Comparison of ENCODE assay signal across 9 cellular contexts in genomic region chr17:64326420-64327054, GRCh38.
DNase-seq lines count a peak whose midpoint lies in the region; ATAC-seq and TF ChIP-seq lines count a peak whose summit lies in the region.
"Had no signal": no experiment of that assay in that cellular context is flagged by ENCODE, and none has a peak within 500 bp of the region (broad histone marks: within the 10 kb centered on the region; RNA-seq: fewer than 3 reads in every experiment).

No MANE protein-coding gene starts in this region.

- peak overlapping the region; percentile 32 for H3K4me3 Mint-ChIP-seq in activated B cell treated with CpG ODN at 0.5 μM for 24 hours
- H3K4me3 Mint-ChIP-seq in stimulated activated naive CD8-positive, alpha-beta T cell treated with anti-CD3 and anti-CD28 coated beads, Interleukin-15, amount 100 ng/mL, for 72 hours, result peak overlapping the region in 1 of 2 donors; percentile 19

- TF ChIP-seq CTCF in activated B cell treated with CpG ODN at 0.5 μM for 24 hours (IDR thresholded peaks at IDR 0.05) (no peak), left ventricle myocardium inferior (IDR thresholded peaks at IDR 0.05; ENCODE audit: borderline replicate concordance) (no peak), WERI-Rb-1 (IDR thresholded peaks at IDR 0.05; ENCODE audit: low read depth, low read length) (no peak)

- H3K27me3 ChIP-seq in left ventricle myocardium inferior (ENCODE audit: low read depth), result no peaks in the 10 kb centered on the region
- no peaks in the 10 kb centered on the region for H3K27me3 ChIP-seq in WERI-Rb-1 (ENCODE audit: insufficient read depth, low read depth, severe bottlenecking)

- H3K9me3 ChIP-seq in left ventricle myocardium inferior (replicated peaks) (no peaks in the 10 kb centered on the region), WERI-Rb-1 (ENCODE audit: severe bottlenecking) (no peaks in the 10 kb centered on the region)

- DNase-seq in H4 (ENCODE audit: low spot score) (peak; percentile 96), activated B cell treated with CpG ODN at 0.5 μM for 24 hours (peak; percentile 26), left ventricle myocardium inferior (peak; percentile 89), NK-92 (lab: John Stamatoyannopoulos, UW; ENCODE audit: unreplicated experiment) (no peak), GM19240 (ENCODE audit: insufficient read length, low spot score) (no peak), WERI-Rb-1 (no peak)
- no peak for DNase-seq in stimulated activated naive CD8-positive, alpha-beta T cell treated with anti-CD3 and anti-CD28 coated beads, Interleukin-15, amount 100 ng/mL, for 72 hours
- DNase-seq: activated CD8-positive, alpha-beta memory T cell treated with anti-CD3 and anti-CD28 coated beads, Interleukin-2, amount 50 U/mL, for 4 hours had no signal

- intact Hi-C loops in activated B cell treated with CpG ODN at 0.5 μM for 24 hours (cut with micrococcal nuclease), result loop anchor here (2.0 kb wide), 1 partner anchor 86 kb away; no protein-coding TSS in a partner anchor
- intact Hi-C loops in left ventricle myocardium inferior (cut with micrococcal nuclease), result no loop called here

- ATAC-seq in activated B cell treated with CpG ODN at 0.5 μM for 24 hours (ENCODE audit: low read depth) (peak; percentile 88), GM21526 (IDR thresholded peaks at IDR 0.05; ENCODE audit: low FRiP score, unreplicated experiment) (no peak)
- ATAC-seq in stimulated activated naive CD8-positive, alpha-beta T cell treated with anti-CD3 and anti-CD28 coated beads, Interleukin-15, amount 100 ng/mL, for 72 hours, result peak; percentile 48

- H3K36me3 ChIP-seq in left ventricle myocardium inferior (peaks cover 15% of the 10 kb centered on the region), WERI-Rb-1 (no peaks in the 10 kb centered on the region)

- H3K27ac Mint-ChIP-seq in activated B cell treated with CpG ODN at 0.5 μM for 24 hours, result no peak overlapping the region
- H3K27ac Mint-ChIP-seq in stimulated activated naive CD8-positive, alpha-beta T cell treated with anti-CD3 and anti-CD28 coated beads, Interleukin-15, amount 100 ng/mL, for 72 hours, result peak overlapping the region; percentile 67 to 91

- H3K27me3 Mint-ChIP-seq in activated B cell treated with CpG ODN at 0.5 μM for 24 hours, result no peaks in the 10 kb centered on the region
- no peaks in the 10 kb centered on the region for H3K27me3 Mint-ChIP-seq in stimulated activated naive CD8-positive, alpha-beta T cell treated with anti-CD3 and anti-CD28 coated beads, Interleukin-15, amount 100 ng/mL, for 72 hours

- H3K36me3 Mint-ChIP-seq in activated B cell treated with CpG ODN at 0.5 μM for 24 hours (ENCODE audit: low read depth), result peaks cover 16% of the 10 kb centered on the region

- H3K9me3 Mint-ChIP-seq in activated B cell treated with CpG ODN at 0.5 μM for 24 hours, result no peaks in the 10 kb centered on the region
- H3K9me3 Mint-ChIP-seq in stimulated activated naive CD8-positive, alpha-beta T cell treated with anti-CD3 and anti-CD28 coated beads, Interleukin-15, amount 100 ng/mL, for 72 hours, result no peaks in the 10 kb centered on the region

- CTCF ChIA-PET in activated B cell treated with CpG ODN at 0.5 μM for 24 hours (lab: Charles Lee), result interaction anchor here (13.9 kb wide), 1 partner anchor 92 kb away, joined by 170 read pairs; no protein-coding TSS in a partner anchor

- H3K27ac ChIP-seq in left ventricle myocardium inferior (replicated peaks) (peak overlapping the region; percentile 90), WERI-Rb-1 (no peak overlapping the region)

- peaks cover 94% of the 10 kb centered on the region for H3K4me1 ChIP-seq in left ventricle myocardium inferior

- H3K4me3 ChIP-seq in left ventricle myocardium inferior (no peak overlapping the region), WERI-Rb-1 (ENCODE audit: low read depth, low read length) (no peak overlapping the region)

- POLR2A ChIA-PET in activated B cell treated with CpG ODN at 0.5 μM for 24 hours (lab: Charles Lee), result interaction anchor here (0.9 to 1.4 kb wide), 2 partner anchors 11 to 180 kb away, joined by 3 to 4 read pairs; partner anchors contain the start of genes CEP95 and DDX5

- H3K4me1 Mint-ChIP-seq in activated B cell treated with CpG ODN at 0.5 μM for 24 hours, result peaks cover 48% of the 10 kb centered on the region
- H3K4me1 Mint-ChIP-seq in stimulated activated naive CD8-positive, alpha-beta T cell treated with anti-CD3 and anti-CD28 coated beads, Interleukin-15, amount 100 ng/mL, for 72 hours, result peaks cover 50% of the 10 kb centered on the region

Comparison
In these comparisons a context has a peak if more than half of its experiments do, and no peak if none do; other contexts are left out.
1. DNase-seq: peak in H4 (single experiment), activated B cell treated with CpG ODN at 0.5 μM for 24 hours (single experiment) and left ventricle myocardium inferior (single experiment); none in stimulated activated naive CD8-positive, alpha-beta T cell treated with anti-CD3 and anti-CD28 coated beads, Interleukin-15, amount 100 ng/mL, for 72 hours (0 of 2), NK-92 (single experiment), GM19240 (single experiment) and WERI-Rb-1 (single experiment).